Comparison of ENCODE assay signal across 36 cellular contexts in the genomic region with DNA sequence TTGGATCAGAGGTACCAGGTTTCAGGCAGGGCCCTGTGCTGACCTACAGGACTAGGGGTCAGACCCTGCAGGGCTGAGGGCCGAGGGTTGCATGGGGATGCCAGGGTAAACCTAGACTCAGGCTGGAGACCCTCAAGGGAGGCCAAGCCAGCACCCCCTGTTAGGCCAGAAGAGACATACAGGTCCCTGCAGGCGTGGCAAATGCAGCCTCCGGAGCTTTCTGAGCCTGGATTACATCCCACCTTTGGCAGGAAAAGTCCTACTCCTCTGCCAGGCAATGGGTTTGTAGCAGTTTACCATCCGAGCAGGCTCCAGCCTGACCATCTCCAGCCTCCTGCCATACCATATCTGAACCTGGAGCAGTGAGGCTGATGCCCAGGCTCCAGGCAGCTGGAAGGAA.
"Had no signal": no experiment of that assay in that cellular context is flagged by ENCODE, and none has a peak within 500 bp of the region (broad histone marks: within the 10 kb centered on the region; RNA-seq: fewer than 3 reads in every experiment).

No MANE protein-coding gene starts in this region.

- DNase-seq: activated B cell treated with CpG ODN at 0.5 μM for 24 hours; activated CD4-positive, alpha-beta T cell treated with anti-CD3 and anti-CD28 coated beads for 48 hours; activated CD4-positive, alpha-beta T cell treated with anti-CD3 and anti-CD28 coated beads, Interleukin-2, amount 50 U/mL, for 1 hour; activated CD4-positive, alpha-beta T cell treated with anti-CD3 and anti-CD28 coated beads, Interleukin-2, amount 50 U/mL, for 48 hours; activated CD8-positive, alpha-beta memory T cell treated with anti-CD3 and anti-CD28 coated beads for 24 hours; activated CD8-positive, alpha-beta memory T cell treated with anti-CD3 and anti-CD28 coated beads, Interleukin-2, amount 50 U/mL, for 4 hours; activated CD8-positive, alpha-beta T cell treated with anti-CD3 and anti-CD28 coated beads for 36 hours; activated gamma-delta T cell; activated naive CD4-positive, alpha-beta T cell; activated naive CD4-positive, alpha-beta T cell treated with anti-CD3 and anti-CD28 coated beads, Interleukin-2, amount 10 ng/mL, durations not matched to agents 7 days and 5 days; activated naive CD8-positive, alpha-beta T cell treated with anti-CD3 and anti-CD28 coated beads, Interleukin-2, amount 10 ng/mL, durations not matched to agents 7 days and 5 days; activated T-cell treated with anti-CD3 and anti-CD28 coated beads for 4 hours; activated T-cell treated with anti-CD3 and anti-CD28 coated beads, Interleukin-2, amount 50 U/mL, for 24 hours; activated T-cell treated with anti-CD3 and anti-CD28 coated beads, Interleukin-2, amount 50 U/mL, for 72 hours; central memory CD4-positive, alpha-beta T cell; cerebellar nuclear complex; colonic mucosa; dorsolateral prefrontal cortex; effector memory CD4-positive, alpha-beta T cell; endodermal cell; foreskin keratinocyte; gastrocnemius medialis; glutamatergic neuron; T-helper 1 cell; T-helper 17 cell; T1000; WERI-Rb-1 had no signal

- H3K4me3 Mint-ChIP-seq: activated B cell treated with CpG ODN at 0.5 μM for 24 hours; activated CD8-positive, alpha-beta T cell treated with anti-CD3 and anti-CD28 coated beads for 36 hours; activated naive CD4-positive, alpha-beta T cell treated with anti-CD3 and anti-CD28 coated beads, Interleukin-2, amount 10 ng/mL, durations not matched to agents 7 days and 5 days; activated naive CD8-positive, alpha-beta T cell treated with anti-CD3 and anti-CD28 coated beads, Interleukin-2, amount 10 ng/mL, durations not matched to agents 7 days and 5 days; activated T-cell treated with anti-CD3 and anti-CD28 coated beads, Interleukin-2, amount 50 U/mL, for 24 hours; activated T-cell treated with anti-CD3 and anti-CD28 coated beads, Interleukin-2, amount 50 U/mL, for 72 hours; brain; dendritic cell treated with granulocyte-macrophage colony-stimulating factor and Interleukin-4, amounts not matched to agents 40 ng/mL and 50 ng/mL, for 4 days; endodermal cell; T-helper 17 cell; T-helper 2 cell treated with Interferon-gamma antibody and Interleukin-4, amounts not matched to agents 5 μg/mL and 100 μg/mL, for 36 hours had no signal

- ATAC-seq: activated CD4-positive, CD25-positive, alpha-beta regulatory T cell treated with anti-CD3 and anti-CD28 coated beads, Interleukin-2, amount 50 U/mL, for 24 hours; activated CD8-positive, alpha-beta T cell treated with anti-CD3 and anti-CD28 coated beads for 36 hours; activated naive CD4-positive, alpha-beta T cell treated with anti-CD3 and anti-CD28 coated beads, Interleukin-2, amount 50 U/mL, for 72 hours; activated T-cell treated with anti-CD3 and anti-CD28 coated beads, Interleukin-2, amount 50 U/mL, for 72 hours; esophagus mucosa; foreskin keratinocyte; gastrocnemius medialis; T-helper 17 cell had no signal

- H3K27me3 ChIP-seq: ascending aorta, breast epithelium, cardiac muscle cell, colonic mucosa, foreskin keratinocyte, gastrocnemius medialis had no signal

- H3K4me3 ChIP-seq: ascending aorta, breast epithelium, cardiac muscle cell, colonic mucosa, dorsolateral prefrontal cortex, gastrocnemius medialis had no signal

- H3K9me3 ChIP-seq: ascending aorta, colonic mucosa, gastrocnemius medialis had no signal

- H3K27me3 Mint-ChIP-seq: activated B cell treated with CpG ODN at 0.5 μM for 24 hours; activated CD8-positive, alpha-beta T cell treated with anti-CD3 and anti-CD28 coated beads for 36 hours; activated naive CD8-positive, alpha-beta T cell treated with anti-CD3 and anti-CD28 coated beads, Interleukin-2, amount 10 ng/mL, durations not matched to agents 7 days and 5 days; dendritic cell treated with granulocyte-macrophage colony-stimulating factor and Interleukin-4, amounts not matched to agents 40 ng/mL and 50 ng/mL, for 4 days had no signal

- H3K4me1 Mint-ChIP-seq: activated B cell treated with CpG ODN at 0.5 μM for 24 hours; activated naive CD4-positive, alpha-beta T cell treated with anti-CD3 and anti-CD28 coated beads, Interleukin-2, amount 10 ng/mL, durations not matched to agents 7 days and 5 days; activated naive CD8-positive, alpha-beta T cell treated with anti-CD3 and anti-CD28 coated beads, Interleukin-2, amount 10 ng/mL, durations not matched to agents 7 days and 5 days; brain had no signal

- H3K4me1 ChIP-seq: ascending aorta, breast epithelium, colonic mucosa, foreskin keratinocyte, gastrocnemius medialis had no signal

- H3K27ac ChIP-seq: ascending aorta, breast epithelium, cardiac muscle cell, colonic mucosa, dorsolateral prefrontal cortex, foreskin keratinocyte, gastrocnemius medialis, WERI-Rb-1 had no signal

- H3K36me3 ChIP-seq: ascending aorta, breast epithelium, cardiac muscle cell, colonic mucosa, gastrocnemius medialis, WERI-Rb-1 had no signal

- H3K36me3 Mint-ChIP-seq: activated naive CD4-positive, alpha-beta T cell treated with anti-CD3 and anti-CD28 coated beads, Interleukin-2, amount 10 ng/mL, durations not matched to agents 7 days and 5 days; activated naive CD8-positive, alpha-beta T cell treated with anti-CD3 and anti-CD28 coated beads, Interleukin-2, amount 10 ng/mL, durations not matched to agents 7 days and 5 days; brain had no signal

- H3K9me3 Mint-ChIP-seq: activated naive CD8-positive, alpha-beta T cell treated with anti-CD3 and anti-CD28 coated beads, Interleukin-2, amount 10 ng/mL, durations not matched to agents 7 days and 5 days had no signal

- H3K27ac Mint-ChIP-seq: activated B cell treated with CpG ODN at 0.5 μM for 24 hours; activated CD8-positive, alpha-beta T cell treated with anti-CD3 and anti-CD28 coated beads for 36 hours; activated naive CD4-positive, alpha-beta T cell treated with anti-CD3 and anti-CD28 coated beads, Interleukin-2, amount 10 ng/mL, durations not matched to agents 7 days and 5 days; activated naive CD4-positive, alpha-beta T cell treated with anti-CD3 and anti-CD28 coated beads, Interleukin-2, amount 50 U/mL, for 72 hours; activated naive CD8-positive, alpha-beta T cell treated with anti-CD3 and anti-CD28 coated beads, Interleukin-2, amount 10 ng/mL, durations not matched to agents 7 days and 5 days; activated T-cell treated with anti-CD3 and anti-CD28 coated beads, Interleukin-2, amount 50 U/mL, for 24 hours; activated T-cell treated with anti-CD3 and anti-CD28 coated beads, Interleukin-2, amount 50 U/mL, for 72 hours; brain; dendritic cell treated with granulocyte-macrophage colony-stimulating factor and Interleukin-4, amounts not matched to agents 40 ng/mL and 50 ng/mL, for 4 days; endodermal cell; T-helper 17 cell; T-helper 2 cell treated with Interferon-gamma antibody and Interleukin-4, amounts not matched to agents 5 μg/mL and 100 μg/mL, for 36 hours had no signal
